Comparison of ENCODE assay signal across 8 cellular contexts in genomic region chr9:21993893-21994525, GRCh38. TPM values are rescaled to one million over a fixed set of nuclear protein-coding genes. Genes with fewer than 3 reads are reported as not detected.
DNase-seq lines count a peak whose midpoint lies in the region; ATAC-seq and TF ChIP-seq lines count a peak whose summit lies in the region.

Gene CDKN2A (minus strand): TSS chr9:21994392.

- no peaks in the 10 kb centered on the region for H3K27me3 ChIP-seq in brain microvascular endothelial cell (replicated peaks)

- peak within 1 kb of the TSS; percentile 87 for H3K4me3 Mint-ChIP-seq in stimulated activated naive CD8-positive, alpha-beta T cell treated with anti-CD3 and anti-CD28 coated beads, Interleukin-15, Interleukin-2, amounts not matched to agents 100 ng/mL and 50 ng/mL, for 24 hours

- H3K4me3 ChIP-seq in brain microvascular endothelial cell (ENCODE audit: low read depth, low read length), result peak within 1 kb of the TSS; percentile 94

- H3K27ac ChIP-seq in brain microvascular endothelial cell, result peak within 1 kb of the TSS; percentile 85

- H3K27ac Mint-ChIP-seq in stimulated activated naive CD8-positive, alpha-beta T cell treated with anti-CD3 and anti-CD28 coated beads, Interleukin-15, Interleukin-2, amounts not matched to agents 100 ng/mL and 50 ng/mL, for 24 hours, result peak within 1 kb of the TSS; percentile 86

- ATAC-seq in GM21360 (IDR thresholded peaks at IDR 0.05; ENCODE audit: unreplicated experiment), result peak; percentile 35

- DNase-seq in EL (peak; percentile 64), HK-2 (ENCODE audit: unreplicated experiment) (peak; percentile 78), SKM-1 (lab: John Stamatoyannopoulos, UW; ENCODE audit: unreplicated experiment) (peak; percentile 57), brain microvascular endothelial cell (no peak), kidney tubule cell (ENCODE audit: low spot score) (peak; percentile 57), A172 (ENCODE audit: low spot score) (no peak)

- H3K27me3 Mint-ChIP-seq in stimulated activated naive CD8-positive, alpha-beta T cell treated with anti-CD3 and anti-CD28 coated beads, Interleukin-15, Interleukin-2, amounts not matched to agents 100 ng/mL and 50 ng/mL, for 24 hours, result peaks cover 46% of the 10 kb centered on the region

- in situ Hi-C loops in brain microvascular endothelial cell (cut with HindIII; ENCODE audit: low pct_ligation_motif_present, low sequenced_read_pairs), result no loop called here

- TF ChIP-seq CTCF in brain microvascular endothelial cell (IDR thresholded peaks at IDR 0.05; ENCODE audit: low read depth, low read length, missing control alignments), result no peak

- H3K4me1 Mint-ChIP-seq in stimulated activated naive CD8-positive, alpha-beta T cell treated with anti-CD3 and anti-CD28 coated beads, Interleukin-15, Interleukin-2, amounts not matched to agents 100 ng/mL and 50 ng/mL, for 24 hours (ENCODE audit: low read depth), result peaks cover 25% of the 10 kb centered on the region

- H3K36me3 ChIP-seq in brain microvascular endothelial cell (replicated peaks), result no peaks in the 10 kb centered on the region

- no peaks in the 10 kb centered on the region for H3K9me3 Mint-ChIP-seq in stimulated activated naive CD8-positive, alpha-beta T cell treated with anti-CD3 and anti-CD28 coated beads, Interleukin-15, Interleukin-2, amounts not matched to agents 100 ng/mL and 50 ng/mL, for 24 hours

- H3K36me3 Mint-ChIP-seq in stimulated activated naive CD8-positive, alpha-beta T cell treated with anti-CD3 and anti-CD28 coated beads, Interleukin-15, Interleukin-2, amounts not matched to agents 100 ng/mL and 50 ng/mL, for 24 hours (ENCODE audit: low read depth), result no peaks in the 10 kb centered on the region

RNA-seq across cellular contexts. Expression of gene CDKN2A, which starts in this region (rescaled TPM):
- not detected in 2 replicates for total RNA-seq in A172 (2014; rRNA removed; shearing (Covaris generic))

Comparison
In these comparisons a context has a peak if more than half of its experiments do, and no peak if none do; other contexts are left out.
1. DNase-seq: peak in EL (single experiment), HK-2 (single experiment), SKM-1 (single experiment) and kidney tubule cell (single experiment); none in brain microvascular endothelial cell (single experiment) and A172 (single experiment).